ENCODE assay signal across 23 cellular contexts in genomic region chr3:12585181-12585580, GRCh38. TPM values are rescaled to one million over a fixed set of nuclear protein-coding genes. Genes with fewer than 3 reads are reported as not detected.
DNase-seq lines count a peak whose midpoint lies in the region; ATAC-seq lines count a peak whose summit lies in the region.
"Had no signal": no experiment of that assay in that cellular context is flagged by ENCODE, and none has a peak within 500 bp of the region (broad histone marks: within the 10 kb centered on the region; RNA-seq: fewer than 3 reads in every experiment).

No MANE protein-coding gene starts in this region.

- H3K27me3 Mint-ChIP-seq in activated CD4-positive, alpha-beta T cell treated with anti-CD3 and anti-CD28 coated beads for 36 hours, result no peaks in the 10 kb centered on the region
- no peaks in the 10 kb centered on the region for H3K27me3 Mint-ChIP-seq in memory B cell
- H3K27me3 Mint-ChIP-seq: activated naive CD4-positive, alpha-beta T cell treated with anti-CD3 and anti-CD28 coated beads, Interleukin-2, amount 10 ng/mL, durations not matched to agents 7 days and 5 days; dendritic cell treated with granulocyte-macrophage colony-stimulating factor and Interleukin-4, amounts not matched to agents 40 ng/mL and 50 ng/mL, for 4 days had no signal

- peak overlapping the region; percentile 37 for H3K27ac ChIP-seq in angular gyrus (ENCODE audit: low read depth, low read length)
- peak overlapping the region; percentile 51 for H3K27ac ChIP-seq in substantia nigra (ENCODE audit: low read depth, low read length, poor library complexity, severe bottlenecking)
- H3K27ac ChIP-seq: 22Rv1, epithelial cell of prostate had no signal

- no peak for ATAC-seq in activated CD4-positive, alpha-beta T cell treated with anti-CD3 and anti-CD28 coated beads for 36 hours
- ATAC-seq in memory B cell (ENCODE audit: low read depth), result no peak

- H3K9me3 Mint-ChIP-seq in activated CD4-positive, alpha-beta T cell treated with anti-CD3 and anti-CD28 coated beads for 36 hours (ENCODE audit: low read depth), result no peaks in the 10 kb centered on the region
- H3K9me3 Mint-ChIP-seq in memory B cell, result no peaks in the 10 kb centered on the region
- H3K9me3 Mint-ChIP-seq: activated naive CD4-positive, alpha-beta T cell treated with anti-CD3 and anti-CD28 coated beads, Interleukin-2, amount 10 ng/mL, durations not matched to agents 7 days and 5 days; dendritic cell treated with granulocyte-macrophage colony-stimulating factor and Interleukin-4, amounts not matched to agents 40 ng/mL and 50 ng/mL, for 4 days had no signal

- H3K27ac Mint-ChIP-seq in activated CD4-positive, alpha-beta T cell treated with anti-CD3 and anti-CD28 coated beads for 36 hours, result peak overlapping the region; percentile 16
- H3K27ac Mint-ChIP-seq in memory B cell, result peak overlapping the region; percentile 83
- H3K27ac Mint-ChIP-seq: activated naive CD4-positive, alpha-beta T cell treated with anti-CD3 and anti-CD28 coated beads, Interleukin-2, amount 10 ng/mL, durations not matched to agents 7 days and 5 days; dendritic cell treated with granulocyte-macrophage colony-stimulating factor and Interleukin-4, amounts not matched to agents 40 ng/mL and 50 ng/mL, for 4 days had no signal

- H3K4me1 Mint-ChIP-seq in activated CD4-positive, alpha-beta T cell treated with anti-CD3 and anti-CD28 coated beads for 36 hours, result no peaks in the 10 kb centered on the region
- no peaks in the 10 kb centered on the region for H3K4me1 Mint-ChIP-seq in memory B cell
- H3K4me1 Mint-ChIP-seq: activated naive CD4-positive, alpha-beta T cell treated with anti-CD3 and anti-CD28 coated beads, Interleukin-2, amount 10 ng/mL, durations not matched to agents 7 days and 5 days had no signal

- intact Hi-C loops in activated CD4-positive, alpha-beta T cell treated with anti-CD3 and anti-CD28 coated beads for 36 hours (cut with DNase I, micrococcal nuclease), result no loop called here

- no peak overlapping the region for H3K4me3 Mint-ChIP-seq in activated CD4-positive, alpha-beta T cell treated with anti-CD3 and anti-CD28 coated beads for 36 hours
- H3K4me3 Mint-ChIP-seq in memory B cell, result no peak overlapping the region
- H3K4me3 Mint-ChIP-seq: activated naive CD4-positive, alpha-beta T cell treated with anti-CD3 and anti-CD28 coated beads, Interleukin-2, amount 10 ng/mL, durations not matched to agents 7 days and 5 days; dendritic cell treated with granulocyte-macrophage colony-stimulating factor and Interleukin-4, amounts not matched to agents 40 ng/mL and 50 ng/mL, for 4 days had no signal

- H3K36me3 Mint-ChIP-seq in activated CD4-positive, alpha-beta T cell treated with anti-CD3 and anti-CD28 coated beads for 36 hours (ENCODE audit: low read depth), result peaks cover 42% of the 10 kb centered on the region
- H3K36me3 Mint-ChIP-seq in memory B cell, result peaks cover 26% of the 10 kb centered on the region

- POLR2A ChIA-PET in activated CD4-positive, alpha-beta T cell treated with anti-CD3 and anti-CD28 coated beads for 36 hours (lab: Charles Lee), result interaction anchor here (0.8 kb wide), 1 partner anchor 14 kb away, joined by 3 read pairs; no protein-coding TSS in a partner anchor

- CTCF ChIA-PET in activated CD4-positive, alpha-beta T cell treated with anti-CD3 and anti-CD28 coated beads for 36 hours (lab: Charles Lee), result no interaction called here

- no peak for DNase-seq in activated CD4-positive, alpha-beta T cell treated with anti-CD3 and anti-CD28 coated beads for 36 hours
- no peak for DNase-seq in activated CD4-positive, alpha-beta T cell treated with anti-CD3 and anti-CD28 coated beads for 48 hours
- DNase-seq in memory B cell (ENCODE audit: low spot score in 2 of 2) (no peak), substantia nigra (lab: John Stamatoyannopoulos, UW) (no peak), hippocampal formation (lab: John Stamatoyannopoulos, UW) (no peak), NCI-H2029 treated with DMSO at 0.1 percent for 48 hours (lab: John Stamatoyannopoulos, UW) (no peak), OCI-M1 (lab: John Stamatoyannopoulos, UW) (no peak)
- DNase-seq: activated naive CD4-positive, alpha-beta T cell treated with anti-CD3 and anti-CD28 coated beads, Interleukin-2, amount 10 ng/mL, durations not matched to agents 7 days and 5 days; activated T-cell treated with anti-CD3 and anti-CD28 coated beads for 4 hours; Calu3; EL; midbrain; NCI-H1105; NCI-H524 treated with DMSO at 0.1 percent for 48 hours; retina; stimulated activated CD4-positive, alpha-beta T cell treated with anti-CD3 and anti-CD28 coated beads, Interleukin-12 subunit alpha, Interleukin-12 subunit beta, amount 100 ng/mL, for 4 hours; stimulated activated CD8-positive, alpha-beta memory T cell treated with anti-CD3 and anti-CD28 coated beads, Interleukin-4, amount 100 ng/mL, for 48 hours had no signal

RNA-seq across cellular contexts. Expression of gene MKRN2, which starts 28.3 kb away (rescaled TPM):
- total RNA-seq in activated CD4-positive, alpha-beta T cell treated with anti-CD3 and anti-CD28 coated beads for 36 hours, result 10 to 100 TPM; 21.5 to 24.9 TPM

RNA-seq across cellular contexts. Expression of gene MKRN2OS, which starts 39.9 kb away (rescaled TPM):
- not detected for total RNA-seq in activated CD4-positive, alpha-beta T cell treated with anti-CD3 and anti-CD28 coated beads for 36 hours
- total RNA-seq: frontal cortex, HT1080 had no signal
